8 cellular contexts compared by ENCODE assay signal in the genomic region with DNA sequence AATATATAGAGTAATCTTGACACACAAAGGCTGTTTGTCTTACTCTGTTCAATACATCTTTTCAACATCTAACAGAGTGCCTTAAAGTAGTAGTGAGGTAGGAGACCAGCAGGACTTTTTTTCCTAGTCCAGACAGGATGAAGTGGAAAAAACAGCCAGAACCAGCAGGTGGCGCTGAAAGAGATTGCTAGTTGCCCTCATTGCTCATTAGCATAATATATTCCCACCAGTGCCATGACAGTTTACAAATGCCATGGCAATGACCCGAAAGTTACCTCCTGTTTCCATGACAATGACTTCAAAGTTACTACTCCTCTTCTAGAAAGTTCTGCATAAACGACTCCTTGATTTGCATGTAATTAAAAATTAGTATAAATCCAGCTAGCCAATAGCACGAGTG.
DNase-seq lines count a peak whose midpoint lies in the region; ATAC-seq and TF ChIP-seq lines count a peak whose summit lies in the region.

No MANE protein-coding gene starts in this region.

- H3K4me1 ChIP-seq in mesendoderm (ENCODE audit: control insufficient read depth, low read depth, low read length), result no peaks in the 10 kb centered on the region
- no peaks in the 10 kb centered on the region for H3K4me1 ChIP-seq in effector memory CD4-positive, alpha-beta T cell (ENCODE audit: control insufficient read depth, insufficient read depth, low read length, poor library complexity, severe bottlenecking)

- no peak overlapping the region for H2BK5ac ChIP-seq in mesendoderm (ENCODE audit: low read length)

- no peak overlapping the region for H4K8ac ChIP-seq in mesendoderm (ENCODE audit: low read depth, low read length)

- no peak overlapping the region for H3K4me2 ChIP-seq in mesendoderm (ENCODE audit: low read length)

- peak; percentile 60 for ATAC-seq in GM19397 (IDR thresholded peaks at IDR 0.05; ENCODE audit: unreplicated experiment)
- no peak for ATAC-seq in HG03045 (IDR thresholded peaks at IDR 0.05; ENCODE audit: unreplicated experiment)

- H3K79me1 ChIP-seq in mesendoderm (ENCODE audit: low read length), result no peaks in the 10 kb centered on the region

- no peaks in the 10 kb centered on the region for H3K79me2 ChIP-seq in mesendoderm (ENCODE audit: control insufficient read depth, insufficient read depth, low read length)

- no peak overlapping the region for H4K5ac ChIP-seq in mesendoderm (ENCODE audit: low read length)

- no peak overlapping the region for H3K4ac ChIP-seq in mesendoderm (ENCODE audit: low read depth, low read length)

- DNase-seq in DMS 273 (lab: John Stamatoyannopoulos, UW; ENCODE audit: unreplicated experiment), result peak; percentile 77
- DNase-seq in DMS 273 treated with DMSO at 0.1 percent for 48 hours (lab: John Stamatoyannopoulos, UW), result no peak
- peak; percentile 48 for DNase-seq in amniotic epithelial cell (ENCODE audit: low read depth)
- DNase-seq in mesendoderm, result peak; percentile 79
- no peak for DNase-seq in effector memory CD4-positive, alpha-beta T cell

- no peak overlapping the region for H2BK15ac ChIP-seq in mesendoderm (replicated peaks; ENCODE audit: low read depth)

- no peaks in the 10 kb centered on the region for H3K27me3 ChIP-seq in mesendoderm (ENCODE audit: insufficient read depth, low read length, poor library complexity)
- no peaks in the 10 kb centered on the region for H3K27me3 ChIP-seq in effector memory CD4-positive, alpha-beta T cell (replicated peaks; ENCODE audit: control insufficient read depth, insufficient read depth, low read length, poor library complexity, severe bottlenecking)

- H3K9ac ChIP-seq in mesendoderm (ENCODE audit: low read length), result no peak overlapping the region

- no peak overlapping the region for H3K56ac ChIP-seq in mesendoderm (ENCODE audit: low read length)

- WGBS in mesendoderm (ENCODE audit: extremely low coverage, insufficient coverage, low lambda C conversion rate), result no CpG with 5 or more reads among the region's 4 CpGs

- TF ChIP-seq CTCF in LNCAP (IDR thresholded peaks at IDR 0.05), result peak; percentile 72

- no peak overlapping the region for H3K27ac ChIP-seq in mesendoderm (ENCODE audit: low read depth, low read length)
- H3K27ac ChIP-seq in effector memory CD4-positive, alpha-beta T cell (ENCODE audit: insufficient read depth, low read length, poor library complexity, severe bottlenecking), result no peak overlapping the region

- H3K18ac ChIP-seq in mesendoderm (ENCODE audit: low read length), result no peak overlapping the region

- H3K4me3 ChIP-seq in mesendoderm (ENCODE audit: low read length), result no peak overlapping the region
- no peak overlapping the region for H3K4me3 ChIP-seq in effector memory CD4-positive, alpha-beta T cell (ENCODE audit: insufficient read depth, low read depth, low read length, poor library complexity, severe bottlenecking)

- no peaks in the 10 kb centered on the region for H3K9me3 ChIP-seq in effector memory CD4-positive, alpha-beta T cell (ENCODE audit: control insufficient read depth, low read length)

- no peak overlapping the region for H2AK5ac ChIP-seq in mesendoderm (ENCODE audit: low read length)

- no peaks in the 10 kb centered on the region for H3K36me3 ChIP-seq in mesendoderm (ENCODE audit: control insufficient read depth, insufficient read depth, low read length)
- H3K36me3 ChIP-seq in effector memory CD4-positive, alpha-beta T cell (ENCODE audit: control insufficient read depth, insufficient read depth, low read length), result no peaks in the 10 kb centered on the region

- H3K23ac ChIP-seq in mesendoderm (ENCODE audit: low read length), result no peak overlapping the region

- no peak overlapping the region for H2BK120ac ChIP-seq in mesendoderm (ENCODE audit: low read depth, low read length)

Comparison
In these comparisons a context has a peak if more than half of its experiments do, and no peak if none do; other contexts are left out.
1. DNase-seq: peak in DMS 273 (single experiment), amniotic epithelial cell (single experiment) and mesendoderm (single experiment); none in DMS 273 treated with DMSO at 0.1 percent for 48 hours (single experiment) and effector memory CD4-positive, alpha-beta T cell (0 of 3).